ENCODE assay signal across 23 cellular contexts in genomic region chr9:99096409-99096808, GRCh38. TPM values are rescaled to one million over a fixed set of nuclear protein-coding genes. Genes with fewer than 3 reads are reported as not detected.
DNase-seq lines count a peak whose midpoint lies in the region; ATAC-seq, FAIRE-seq and TF ChIP-seq lines count a peak whose summit lies in the region.
"Had no signal": no experiment of that assay in that cellular context is flagged by ENCODE, and none has a peak within 500 bp of the region (broad histone marks: within the 10 kb centered on the region; RNA-seq: fewer than 3 reads in every experiment).

No MANE protein-coding gene starts in this region.

- no peak for FAIRE-seq in K562 (lab: Jason Lieb, UNC)
- FAIRE-seq: GM12891, GM19239, H54, HTR-8/SVneo had no signal

- peak overlapping the region in 1 of 2 experiments; percentile 9; a peak in 1 of 4 replicates for H3K9ac ChIP-seq in K562 (ENCODE audit: insufficient read depth in 1 of 2, low read depth in 2 of 2, low read length in 2 of 2)

- H3K36me3 ChIP-seq in K562 (ENCODE audit: control insufficient read depth, insufficient read depth, low read length) (no peaks in the 10 kb centered on the region), stomach (no peaks in the 10 kb centered on the region)
- H3K36me3 ChIP-seq: BE2C had no signal

- peaks cover 9 to 37% of the 10 kb centered on the region in 2 experiments for H3K4me1 ChIP-seq in K562 (replicated peaks in 1 of 2; ENCODE audit: control insufficient read depth in 2 of 2, insufficient read depth in 2 of 2, low read length in 2 of 2)
- no peaks in the 10 kb centered on the region for H3K4me1 ChIP-seq in stomach
- H3K4me1 ChIP-seq: BE2C had no signal

- no peak for TF ChIP-seq EP300 in K562 (IDR thresholded peaks at IDR 0.05; ENCODE audit: low read length)
- TF ChIP-seq EP300 in stomach (IDR thresholded peaks at IDR 0.05) = no peak

- H3K4me3 ChIP-seq in K562 (no peak overlapping the region), stomach (no peak overlapping the region)

- peak overlapping the region; percentile 30 for H3K27ac Mint-ChIP-seq in activated CD8-positive, alpha-beta T cell treated with anti-CD3 and anti-CD28 coated beads, Interleukin-2, amount 10 ng/mL, durations not matched to agents 7 days and 5 days
- no peak overlapping the region for H3K27ac Mint-ChIP-seq in activated CD8-positive, alpha-beta T cell treated with anti-CD3 and anti-CD28 coated beads for 36 hours
- peak overlapping the region; percentile 70 for H3K27ac Mint-ChIP-seq in endothelial cell (ENCODE audit: unreplicated experiment)

- no peaks in the 10 kb centered on the region for H3K79me2 ChIP-seq in K562 (ENCODE audit: control insufficient read depth, insufficient read depth, low read length)

- no peak for DNase-seq in activated CD8-positive, alpha-beta T cell treated with anti-CD3 and anti-CD28 coated beads, Interleukin-2, amount 10 ng/mL, durations not matched to agents 7 days and 5 days
- no peak for DNase-seq in activated CD8-positive, alpha-beta T cell treated with anti-CD3 and anti-CD28 coated beads for 36 hours
- DNase-seq in K562 (ENCODE audit: extremely low read depth in 1 of 4, low spot score in 3 of 4) = no peak
- no peak for DNase-seq in endothelial cell (ENCODE audit: low spot score)
- no peak for DNase-seq in activated CD8-positive, alpha-beta memory T cell treated with anti-CD3 and anti-CD28 coated beads, Interleukin-2, amount 50 U/mL, for 48 hours
- DNase-seq in occipital lobe (lab: John Stamatoyannopoulos, UW) = no peak
- no peak for DNase-seq in stomach
- DNase-seq: BE2C, Calu3, DMS79 treated with DMSO at 0.1 percent for 48 hours, GF-D8, KBM-7, MM.1S, NCI-H2029, NCI-H446, NCI-H524 treated with DMSO at 0.1 percent for 48 hours, NCI-H774 had no signal

- H4K20me1 ChIP-seq in K562 (replicated peaks; ENCODE audit: control insufficient read depth, insufficient read depth, low read length) = no peaks in the 10 kb centered on the region

- no peak for TF ChIP-seq RAD21 in K562 (CRISPR knock-in tag; conservative IDR thresholded peaks at IDR 0.05 in 1 of 2, IDR thresholded peaks at IDR 0.05 in 1 of 2)

- no peaks in the 10 kb centered on the region for H3K9me1 ChIP-seq in K562 (ENCODE audit: control insufficient read depth, insufficient read depth, low read length)

- H3K27me3 ChIP-seq in K562 (ENCODE audit: control insufficient read depth in 2 of 2, insufficient read depth in 2 of 2, low read length in 2 of 2) (no peaks in the 10 kb centered on the region), stomach (no peaks in the 10 kb centered on the region)

- peak overlapping the region; percentile 93 for H2AFZ ChIP-seq in K562 (ENCODE audit: low read depth, low read length)

- no peak for ATAC-seq in activated CD8-positive, alpha-beta T cell treated with anti-CD3 and anti-CD28 coated beads, Interleukin-2, amount 10 ng/mL, durations not matched to agents 7 days and 5 days
- no peak for ATAC-seq in activated CD8-positive, alpha-beta T cell treated with anti-CD3 and anti-CD28 coated beads for 36 hours
- ATAC-seq in K562 = no peak

- no peak overlapping the region; the same call in 1 of the 2 replicates for H3K4me2 ChIP-seq in K562 (ENCODE audit: insufficient read depth, low read length)

- no peak for TF ChIP-seq POLR2A in K562 (conservative IDR thresholded peaks at IDR 0.05)
- TF ChIP-seq POLR2A in stomach (IDR thresholded peaks at IDR 0.05) = no peak

- no peaks in the 10 kb centered on the region for H3K9me3 ChIP-seq in K562 (replicated peaks; ENCODE audit: control insufficient read depth, insufficient read depth, low read depth, low read length)
- H3K9me3 ChIP-seq in stomach = no peaks in the 10 kb centered on the region

- no peaks in the 10 kb centered on the region for H3K27me3 Mint-ChIP-seq in activated CD8-positive, alpha-beta T cell treated with anti-CD3 and anti-CD28 coated beads, Interleukin-2, amount 10 ng/mL, durations not matched to agents 7 days and 5 days (ENCODE audit: low read depth)
- H3K27me3 Mint-ChIP-seq in activated CD8-positive, alpha-beta T cell treated with anti-CD3 and anti-CD28 coated beads for 36 hours = no peaks in the 10 kb centered on the region
- H3K27me3 Mint-ChIP-seq in endothelial cell (ENCODE audit: unreplicated experiment) = peaks cover 2% of the 10 kb centered on the region

- H3K9me3 Mint-ChIP-seq in activated CD8-positive, alpha-beta T cell treated with anti-CD3 and anti-CD28 coated beads, Interleukin-2, amount 10 ng/mL, durations not matched to agents 7 days and 5 days (ENCODE audit: insufficient read depth) = peaks cover 19% of the 10 kb centered on the region
- H3K9me3 Mint-ChIP-seq in activated CD8-positive, alpha-beta T cell treated with anti-CD3 and anti-CD28 coated beads for 36 hours = peaks cover 9% of the 10 kb centered on the region
- no peaks in the 10 kb centered on the region for H3K9me3 Mint-ChIP-seq in endothelial cell (ENCODE audit: unreplicated experiment)

- H3K27ac ChIP-seq in K562 (ENCODE audit: extremely low read depth, low read depth, low read length) (no peak overlapping the region), stomach (no peak overlapping the region)
- H3K27ac ChIP-seq: 22Rv1 had no signal

- H3K4me1 Mint-ChIP-seq in activated CD8-positive, alpha-beta T cell treated with anti-CD3 and anti-CD28 coated beads, Interleukin-2, amount 10 ng/mL, durations not matched to agents 7 days and 5 days (ENCODE audit: low read depth) = peaks cover 95% of the 10 kb centered on the region
- peaks cover 34% of the 10 kb centered on the region for H3K4me1 Mint-ChIP-seq in activated CD8-positive, alpha-beta T cell treated with anti-CD3 and anti-CD28 coated beads for 36 hours (ENCODE audit: low read depth)
- peaks cover 23% of the 10 kb centered on the region for H3K4me1 Mint-ChIP-seq in endothelial cell (ENCODE audit: unreplicated experiment)

- no peak overlapping the region for H3K4me3 Mint-ChIP-seq in activated CD8-positive, alpha-beta T cell treated with anti-CD3 and anti-CD28 coated beads, Interleukin-2, amount 10 ng/mL, durations not matched to agents 7 days and 5 days
- H3K4me3 Mint-ChIP-seq in activated CD8-positive, alpha-beta T cell treated with anti-CD3 and anti-CD28 coated beads for 36 hours = no peak overlapping the region
- peak overlapping the region; percentile 26 for H3K4me3 Mint-ChIP-seq in endothelial cell (ENCODE audit: unreplicated experiment)

- no peak for TF ChIP-seq CTCF in activated CD8-positive, alpha-beta T cell treated with anti-CD3 and anti-CD28 coated beads for 36 hours (IDR thresholded peaks at IDR 0.05)
- TF ChIP-seq CTCF in K562 (IDR thresholded peaks at IDR 0.05 in 2 of 3, conservative IDR thresholded peaks at IDR 0.05 in 1 of 3; ENCODE audit: insufficient read depth in 2 of 3, low read depth in 1 of 3, low read length in 3 of 3) (no peak), endothelial cell (IDR thresholded peaks at IDR 0.05; ENCODE audit: unreplicated experiment) (no peak), stomach (IDR thresholded peaks at IDR 0.05) (no peak)

- H3K36me3 Mint-ChIP-seq in activated CD8-positive, alpha-beta T cell treated with anti-CD3 and anti-CD28 coated beads, Interleukin-2, amount 10 ng/mL, durations not matched to agents 7 days and 5 days (ENCODE audit: low read depth) = peaks cover 72% of the 10 kb centered on the region
- H3K36me3 Mint-ChIP-seq in activated CD8-positive, alpha-beta T cell treated with anti-CD3 and anti-CD28 coated beads for 36 hours (ENCODE audit: low read depth) = no peaks in the 10 kb centered on the region
- H3K36me3 Mint-ChIP-seq in endothelial cell (ENCODE audit: low read depth, unreplicated experiment) = no peaks in the 10 kb centered on the region
- H3K36me3 Mint-ChIP-seq: CD14-positive monocyte had no signal

- POLR2A ChIA-PET in activated CD8-positive, alpha-beta T cell treated with anti-CD3 and anti-CD28 coated beads, Interleukin-2, amount 10 ng/mL, durations not matched to agents 7 days and 5 days (lab: Charles Lee) = no interaction called here
- POLR2A ChIA-PET in activated CD8-positive, alpha-beta T cell treated with anti-CD3 and anti-CD28 coated beads for 36 hours (lab: Charles Lee) = interaction anchor here (0.6 kb wide), 1 partner anchor 8 kb away, joined by 3 read pairs; no protein-coding TSS in a partner anchor
- POLR2A ChIA-PET in K562 (lab: Yijun Ruan, JAX) = interaction anchor here (2.2 to 5.9 kb wide), 3 partner anchors 8 to 21 kb away, joined by 5 to 53 read pairs (median 22); partner anchors contain the start of gene TGFBR1

- no TSS peak for BruUV-seq in K562 (replicated peaks; lab: Mats Ljungman, UMichigan)

- 50% methylated on average over 3 of the region's 3 CpGs for WGBS in K562 (ENCODE audit: insufficient coverage, low coverage, missing lambda C conversion rate)
- WGBS in stomach, 5 donors = 78 to 82% (median 81%) methylated on average over 3 of the region's 3 CpGs

- in situ Hi-C loops in K562 (cut with MboI) = no loop called here

- intact Hi-C loops in activated CD8-positive, alpha-beta T cell treated with anti-CD3 and anti-CD28 coated beads for 36 hours (cut with micrococcal nuclease) = no loop called here
- intact Hi-C loops in K562 (cut with micrococcal nuclease) (no loop called here), stomach (cut with DNase I; ENCODE audit: low total_unique reads) (no loop called here)

- CTCF ChIA-PET in activated CD8-positive, alpha-beta T cell treated with anti-CD3 and anti-CD28 coated beads, Interleukin-2, amount 10 ng/mL, durations not matched to agents 7 days and 5 days (lab: Charles Lee) = interaction anchor here (1.0 to 4.9 kb wide), 5 partner anchors 8 to 83 kb away, joined by 3 to 19 read pairs (median 5); no protein-coding TSS in a partner anchor
- CTCF ChIA-PET in activated CD8-positive, alpha-beta T cell treated with anti-CD3 and anti-CD28 coated beads for 36 hours (lab: Charles Lee) = interaction anchor here (1.4 kb wide), 1 partner anchor 44 kb away, joined by 4 read pairs; no protein-coding TSS in a partner anchor
- CTCF ChIA-PET in K562 (lab: Yijun Ruan, JAX; ENCODE audit: low intra/inter-chr PET ratio) = no interaction called here

RNA-seq across cellular contexts. Expression of gene TGFBR1, which starts 8.5 kb away (rescaled TPM):
- total RNA-seq in activated CD8-positive, alpha-beta T cell treated with anti-CD3 and anti-CD28 coated beads, Interleukin-2, amount 10 ng/mL, durations not matched to agents 7 days and 5 days = 10 to 100 TPM; 90.1 to 90.9 TPM
- total RNA-seq in activated CD8-positive, alpha-beta T cell treated with anti-CD3 and anti-CD28 coated beads for 36 hours = 10 to 100 TPM; 34.3 to 36.5 TPM
- 128 and 138 TPM in 2 replicates for total RNA-seq in K562 (2011; cell fraction: chromatin; rRNA removed; ENCODE audit: low replicate concordance)
- 54.0 and 59.5 TPM in 2 replicates for total RNA-seq in K562 (2011; cell fraction: nucleolus; rRNA removed)
- total RNA-seq in K562 (2011; cell fraction: nucleoplasm; rRNA removed) = 105 and 166 TPM in 2 replicates
- total RNA-seq in K562 (2014; rRNA removed) = 22.0 and 23.8 TPM in 2 replicates
- 43.7 and 52.6 TPM in 2 replicates for total RNA-seq in K562 (2014; rRNA removed; fragmentation: Illumina TruSeq; extraction: Trizol)
- 39.6 and 42.7 TPM in 2 replicates for total RNA-seq in K562 (2015; rRNA removed; fragmentation: Illumina TruSeq; extraction: Trizol)
- 47.1 and 51.9 TPM in 2 replicates for total RNA-seq in K562 (2021)
- polyA plus RNA-seq in K562 (2011; rRNA removed) = 60.6 and 62.4 TPM in 2 replicates
- polyA plus RNA-seq in K562 (2011; cell fraction: cytosol; rRNA removed) = 26.0 and 33.7 TPM in 2 replicates
- polyA plus RNA-seq in K562 (2011; cell fraction: nucleus; rRNA removed) = 34.5 and 36.0 TPM in 2 replicates
- polyA plus RNA-seq in K562 (2012) = 21.8 and 26.0 TPM in 2 replicates
- 21.0 and 22.9 TPM in 2 replicates for polyA plus RNA-seq in K562 (2014; fragmentation: Illumina TruSeq; extraction: Trizol)
- 10 to 100 TPM; 15.9 to 57.6 TPM for polyA plus RNA-seq in K562 (2014; fragmentation: Nextera tagmentation; extraction: Ambion mirVana)
- polyA plus RNA-seq in K562 (2014; rRNA removed) = 14.0 and 15.5 TPM in 2 replicates
- polyA minus RNA-seq in K562 (2011; rRNA and poly(A)+ RNA removed) = 200 and 204 TPM in 2 replicates
- polyA minus RNA-seq in K562 (2011; cell fraction: cytosol; rRNA and poly(A)+ RNA removed) = 71.2 and 76.9 TPM in 2 replicates
- polyA minus RNA-seq in K562 (2011; cell fraction: nucleus; rRNA and poly(A)+ RNA removed) = 21.1 and 40.8 TPM in 2 replicates
- total RNA-seq in endothelial cell (ENCODE audit: unreplicated experiment) = 206 TPM
- total RNA-seq in occipital lobe = 109 TPM
- 100 to 1,000 TPM in 2 of 5 donors, 10 to 100 TPM in 2, 1 to 10 TPM in 1; 7.2 to 119 (median 56.8) TPM for total RNA-seq in stomach
- 1 to 10 TPM; 5.2 to 9.1 (median 7.8) TPM for polyA plus RNA-seq in stomach
